ENCODE assay signal across 20 cellular contexts in the genomic region with DNA sequence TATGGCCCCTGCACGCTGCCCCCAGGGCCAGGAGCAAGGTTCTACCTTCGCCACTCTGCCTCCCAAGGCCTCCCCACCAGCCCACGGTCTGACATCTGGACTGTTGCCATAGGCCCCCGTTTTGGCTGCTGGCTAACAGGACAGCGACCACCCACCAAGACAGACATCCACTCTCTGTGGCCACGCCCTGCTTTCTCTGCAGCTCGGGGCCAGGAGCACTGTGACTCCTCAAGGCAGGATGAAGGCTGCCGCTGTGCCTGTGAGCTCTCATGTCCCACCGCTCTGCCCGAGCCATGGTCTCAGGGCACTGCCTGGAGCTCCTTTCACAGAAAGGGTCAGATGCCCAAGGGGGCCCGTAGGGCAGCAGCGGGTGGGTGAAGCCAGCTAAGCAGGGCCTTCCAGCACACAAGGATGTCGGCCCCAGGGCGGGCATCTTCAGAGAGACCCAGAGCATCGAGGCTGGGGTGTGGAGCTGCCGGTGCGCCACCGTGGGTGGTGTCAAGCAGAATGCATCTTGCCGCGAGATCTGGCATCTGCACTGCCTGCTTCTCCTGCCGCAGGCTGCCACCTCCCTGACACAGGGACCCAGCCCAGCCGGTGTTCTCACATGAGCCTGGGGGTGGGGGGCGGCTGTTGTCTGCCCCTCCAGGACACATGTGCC.
A peak's percentile ranks its signal among the peaks of the same experiment; 100 is the strongest.
DNase-seq lines count a peak whose midpoint lies in the region; ATAC-seq, FAIRE-seq and TF ChIP-seq lines count a peak whose summit lies in the region.
"Had no signal": no experiment of that assay in that cellular context is flagged by ENCODE, and none has a peak within 500 bp of the region (broad histone marks: within the 10 kb centered on the region; RNA-seq: fewer than 3 reads in every experiment).

No MANE protein-coding gene starts in this region.

- CTCF ChIA-PET in HepG2 (lab: Yijun Ruan, JAX; ENCODE audit: low intra/inter-chr PET ratio, low total read pairs) (no interaction called here), H1 (lab: Charles Lee; ENCODE audit: partially characterized antibody) (interaction anchor here (0.7 to 1.6 kb wide), 5 partner anchors 10 to 94 kb away, joined by 3 to 6 read pairs (median 3); no protein-coding TSS in a partner anchor)

- H3K18ac ChIP-seq in H1 (ENCODE audit: extremely low read depth, low read length): no peak overlapping the region; the same call in 1 of the 2 replicates

- peaks cover 4% of the 10 kb centered on the region; the same call in 1 of the 2 replicates for H3K23me2 ChIP-seq in H1 (ENCODE audit: low read depth, low read length)

- no peak overlapping the region for H3K27ac Mint-ChIP-seq in activated T-cell treated with anti-CD3 and anti-CD28 coated beads, Interleukin-2, amount 50 U/mL, for 24 hours
- H3K27ac Mint-ChIP-seq: CD8-positive, alpha-beta T cell; HFFc6 had no signal

- H3K14ac ChIP-seq in H1 (ENCODE audit: insufficient read length): no peak overlapping the region

- no peak overlapping the region for H3K9ac ChIP-seq in liver (ENCODE audit: low read depth in 1 of 2, low read length in 2 of 2)
- H3K9ac ChIP-seq in HepG2 (ENCODE audit: insufficient read depth, low read depth, low read length): no peak overlapping the region
- no peak overlapping the region for H3K9ac ChIP-seq in H1 (replicated peaks in 1 of 4; ENCODE audit: extremely low read depth in 1 of 4, low read depth in 3 of 4, low read length in 3 of 4)
- H3K9ac ChIP-seq: BLaER1 treated with 17β-estradiol and CSF1 and Interleukin-3, amounts not matched to agents 10 nM and 100 nM; KMS-11 had no signal

- H3K79me1 ChIP-seq in H1 (ENCODE audit: low read depth, low read length): no peaks in the 10 kb centered on the region

- peaks cover 9% of the 10 kb centered on the region for H3K27me3 Mint-ChIP-seq in activated T-cell treated with anti-CD3 and anti-CD28 coated beads, Interleukin-2, amount 50 U/mL, for 24 hours

- TF ChIP-seq CTCF in liver (IDR thresholded peaks at IDR 0.05; ENCODE audit: low read depth, low read length, missing input control) (no peak), HepG2 (CRISPR knock-in tag; IDR thresholded peaks at IDR 0.05) (no peak), H1 (IDR thresholded peaks at IDR 0.05; ENCODE audit: control extremely low read depth in 1 of 3, insufficient read depth in 1 of 3, low read depth in 1 of 3, low read length in 3 of 3) (no peak), spleen (IDR thresholded peaks at IDR 0.05 in 8 of 11, conservative IDR thresholded peaks at IDR 0.05 in 3 of 11) (no peak)

- H2AK5ac ChIP-seq in H1 (ENCODE audit: low read depth, low read length): no peak overlapping the region

- peaks cover 2% of the 10 kb centered on the region for H3K9me3 Mint-ChIP-seq in activated T-cell treated with anti-CD3 and anti-CD28 coated beads, Interleukin-2, amount 50 U/mL, for 24 hours

- POLR2A ChIA-PET in HepG2 (lab: Yijun Ruan, JAX) (no interaction called here), H1 (lab: Charles Lee; ENCODE audit: partially characterized antibody) (interaction anchor here (1.6 kb wide), 1 partner anchor 122 kb away, joined by 4 read pairs; no protein-coding TSS in a partner anchor)

- peak overlapping the region; percentile 23 to 63 for H3K27ac ChIP-seq in liver (ENCODE audit: low read depth in 1 of 2, low read length in 2 of 2)
- no peak overlapping the region for H3K27ac ChIP-seq in HepG2 (ENCODE audit: extremely low read length, insufficient read depth, low read length)
- H3K27ac ChIP-seq in H1 (ENCODE audit: low read depth, low read length): no peak overlapping the region
- H3K27ac ChIP-seq in mesodermal cell (ENCODE audit: low read depth, low read length, severe bottlenecking): peak overlapping the region; percentile 84
- peak overlapping the region in 4 of 8 donors; percentile 36 to 67 (median 48) for H3K27ac ChIP-seq in spleen
- H3K27ac ChIP-seq: BLaER1 treated with 17β-estradiol and CSF1 and Interleukin-3, amounts not matched to agents 10 nM and 100 nM; KMS-11 had no signal

- ATAC-seq in HepG2: no peak
- no peak for ATAC-seq in HG02678 (IDR thresholded peaks at IDR 0.05; ENCODE audit: unreplicated experiment)
- ATAC-seq: CD8-positive, alpha-beta T cell had no signal

- H3K27me3 ChIP-seq in liver (ENCODE audit: control insufficient read depth in 4 of 4, insufficient read depth in 4 of 4, low read length in 3 of 4): peaks cover 0 to 4% (median 2%) of the 10 kb centered on the region in 4 donors
- peaks cover 6 to 50% of the 10 kb centered on the region in 2 experiments; a peak in 4 of 5 replicates for H3K27me3 ChIP-seq in HepG2 (ENCODE audit: control insufficient read depth in 1 of 2, insufficient read depth in 2 of 2, low read length in 2 of 2)
- no peaks in the 10 kb centered on the region; a peak in 1 of 7 replicates for H3K27me3 ChIP-seq in H1 (replicated peaks in 1 of 4; ENCODE audit: control insufficient read depth in 3 of 4, extremely low read depth in 1 of 4, insufficient read depth in 3 of 4, low read length in 3 of 4)
- peaks cover 0 to 26% (median 0%) of the 10 kb centered on the region in 7 donors for H3K27me3 ChIP-seq in spleen (replicated peaks in 1 of 7)
- H3K27me3 ChIP-seq: BLaER1 treated with 17β-estradiol and CSF1 and Interleukin-3, amounts not matched to agents 10 nM and 100 nM had no signal

- no peak for FAIRE-seq in HepG2 (lab: Jason Lieb, UNC)
- no peak for FAIRE-seq in H1 (lab: Jason Lieb, UNC)

- H2BK120ac ChIP-seq in H1 (replicated peaks; ENCODE audit: low read depth, low read length): no peak overlapping the region

- H3K56ac ChIP-seq in H1 (replicated peaks; ENCODE audit: insufficient read length, low read depth, low read length): no peak overlapping the region

- H4K8ac ChIP-seq in H1 (ENCODE audit: extremely low read depth, insufficient read depth, low read length): 0 out of 2 replicates have a peak overlapping the region, but pooled peaks have one; percentile 65

- H3K36me3 ChIP-seq in liver (ENCODE audit: control insufficient read depth in 4 of 4, insufficient read depth in 3 of 4, low read depth in 1 of 4, low read length in 3 of 4) (no peaks in the 10 kb centered on the region), HepG2 (replicated peaks in 1 of 2; ENCODE audit: control insufficient read depth in 1 of 2, insufficient read depth in 2 of 2, low read length in 2 of 2) (no peaks in the 10 kb centered on the region), H1 (ENCODE audit: control insufficient read depth in 2 of 4, insufficient read depth in 4 of 4, low read length in 3 of 4) (no peaks in the 10 kb centered on the region), mesodermal cell (ENCODE audit: control insufficient read depth, insufficient read depth, low read length) (no peaks in the 10 kb centered on the region), spleen (no peaks in the 10 kb centered on the region)
- H3K36me3 ChIP-seq: BLaER1 treated with 17β-estradiol and CSF1 and Interleukin-3, amounts not matched to agents 10 nM and 100 nM had no signal

- H4K5ac ChIP-seq in H1 (ENCODE audit: insufficient read length, low read depth, low read length): no peak overlapping the region

- no peak for DNase-seq in HepG2 (ENCODE audit: low spot score)
- no peak for DNase-seq in H1 (ENCODE audit: low read depth in 1 of 2, low spot score in 2 of 2)
- peak; percentile 72 for DNase-seq in spleen
- DNase-seq in activated T-cell treated with anti-CD3 and anti-CD28 coated beads, Interleukin-2, amount 50 U/mL, for 24 hours: no peak
- DNase-seq in hepatic stellate cell (ENCODE audit: low spot score): no peak
- DNase-seq: Calu3; CD8-positive, alpha-beta T cell; DMS79 treated with DMSO at 0.1 percent for 48 hours; HFFc6; NCI-H1417; NCI-H187; NCI-H2107; NCI-H226; RPMI8226; SIG-M5 had no signal

- H2BK15ac ChIP-seq in H1 (ENCODE audit: low read length): no peak overlapping the region

- H4K91ac ChIP-seq in H1 (replicated peaks; ENCODE audit: insufficient read length, low read length): no peak overlapping the region

- no peaks in the 10 kb centered on the region for H3K36me3 Mint-ChIP-seq in activated T-cell treated with anti-CD3 and anti-CD28 coated beads, Interleukin-2, amount 50 U/mL, for 24 hours (ENCODE audit: low read depth)
- H3K36me3 Mint-ChIP-seq: CD8-positive, alpha-beta T cell had no signal

- in situ Hi-C loops in HepG2 (cut with HindIII; ENCODE audit: extremely low pct_ligation_motif_present, low pct_unique_long_range_greater_than_20kb): no loop called here

- no peaks in the 10 kb centered on the region for H4K20me1 ChIP-seq in HepG2 (ENCODE audit: insufficient read depth, low read length)
- no peaks in the 10 kb centered on the region for H4K20me1 ChIP-seq in H1 (replicated peaks in 1 of 2; ENCODE audit: control insufficient read depth in 1 of 2, insufficient read depth in 2 of 2, low read length in 2 of 2)
- H4K20me1 ChIP-seq: BLaER1 treated with 17β-estradiol and CSF1 and Interleukin-3, amounts not matched to agents 10 nM and 100 nM had no signal

- no peak overlapping the region for H3K23ac ChIP-seq in H1 (ENCODE audit: insufficient read length)

- 73% methylated on average over 23 of the region's 23 CpGs for WGBS in liver
- 34% methylated on average over 9 of the region's 23 CpGs for WGBS in HepG2 (ENCODE audit: low lambda C conversion rate)
- 86% methylated on average over 23 of the region's 23 CpGs; no CpG with 5 or more reads in 1 of the 2 experiments for WGBS in H1 (ENCODE audit: extremely low coverage in 1 of 2, insufficient coverage in 1 of 2, insufficient read length in 1 of 2, insufficient replicate concordance in 2 of 2, low coverage in 1 of 2, low lambda C conversion rate in 2 of 2, missing lambda C conversion rate in 1 of 2), 2 experiments
- WGBS in mesodermal cell (ENCODE audit: insufficient coverage in 2 of 2), 2 experiments: 85 to 86% methylated on average over 15 to 23 of the region's 23 CpGs
- 76 to 86% (median 78%) methylated on average over 16 to 23 of the region's 23 CpGs for WGBS in spleen, 5 donors

- H2AFZ ChIP-seq in HepG2 (ENCODE audit: low read length) (no peak overlapping the region), H1 (ENCODE audit: low read length) (no peak overlapping the region)

- BruUV-seq in HepG2 (replicated peaks; lab: Mats Ljungman, UMichigan): no TSS peak

- H3K79me2 ChIP-seq in HepG2 (ENCODE audit: insufficient read depth, low read length) (no peaks in the 10 kb centered on the region), H1 (ENCODE audit: control insufficient read depth in 1 of 2, insufficient read depth in 2 of 2, low read length in 2 of 2) (no peaks in the 10 kb centered on the region)

- H3K4me3 Mint-ChIP-seq in activated T-cell treated with anti-CD3 and anti-CD28 coated beads, Interleukin-2, amount 50 U/mL, for 24 hours: no peak overlapping the region
- H3K4me3 Mint-ChIP-seq: CD8-positive, alpha-beta T cell; HFFc6 had no signal

- TF ChIP-seq POLR2A in HepG2 (IDR thresholded peaks at IDR 0.05; ENCODE audit: insufficient read depth in 1 of 2, low read depth in 2 of 2, low read length in 2 of 2): no peak
- TF ChIP-seq POLR2A in H1 (IDR thresholded peaks at IDR 0.05; ENCODE audit: control extremely low read depth in 1 of 2, low read depth in 2 of 2, low read length in 2 of 2): no peak
- no peak for TF ChIP-seq POLR2A in spleen (IDR thresholded peaks at IDR 0.05)

- H3K4me1 Mint-ChIP-seq in activated T-cell treated with anti-CD3 and anti-CD28 coated beads, Interleukin-2, amount 50 U/mL, for 24 hours (ENCODE audit: low read depth): no peaks in the 10 kb centered on the region

- no peaks in the 10 kb centered on the region for H3K4me1 ChIP-seq in liver (ENCODE audit: control insufficient read depth in 4 of 4, insufficient read depth in 4 of 4, low read length in 3 of 4)
- H3K4me1 ChIP-seq in HepG2 (ENCODE audit: insufficient read depth, low read length): no peaks in the 10 kb centered on the region
- H3K4me1 ChIP-seq in H1 (replicated peaks in 1 of 4; ENCODE audit: control insufficient read depth in 3 of 4, insufficient read depth in 4 of 4, low read length in 3 of 4): no peaks in the 10 kb centered on the region
- peaks cover 15% of the 10 kb centered on the region for H3K4me1 ChIP-seq in mesodermal cell (ENCODE audit: control insufficient read depth, insufficient read depth, low read length, poor library complexity, severe bottlenecking)
- peaks cover 0 to 13% (median 4%) of the 10 kb centered on the region in 6 donors for H3K4me1 ChIP-seq in spleen
- H3K4me1 ChIP-seq: BLaER1 treated with 17β-estradiol and CSF1 and Interleukin-3, amounts not matched to agents 10 nM and 100 nM had no signal

- H3K4me2 ChIP-seq in HepG2 (ENCODE audit: low read depth, low read length) (no peak overlapping the region), H1 (ENCODE audit: insufficient read depth in 1 of 2, low read depth in 2 of 2, low read length in 2 of 2) (no peak overlapping the region)
- H3K4me2 ChIP-seq: BLaER1 treated with 17β-estradiol and CSF1 and Interleukin-3, amounts not matched to agents 10 nM and 100 nM; KMS-11 had no signal

- no peak overlapping the region for H2BK20ac ChIP-seq in H1 (ENCODE audit: low read length)

- peaks cover 0 to 2% (median 2%) of the 10 kb centered on the region in 4 donors for H3K9me3 ChIP-seq in liver (ENCODE audit: control insufficient read depth in 4 of 4, low read length in 3 of 4)
- no peaks in the 10 kb centered on the region for H3K9me3 ChIP-seq in HepG2 (ENCODE audit: low read length)
- H3K9me3 ChIP-seq in H1 (ENCODE audit: insufficient read depth in 2 of 2, low read depth in 1 of 2, low read length in 1 of 2): peaks cover 0 to 5% of the 10 kb centered on the region in 2 experiments; a peak in 1 of 4 replicates
- H3K9me3 ChIP-seq in mesodermal cell (ENCODE audit: control insufficient read depth, low read length): no peaks in the 10 kb centered on the region
- peaks cover 0 to 11% (median 9%) of the 10 kb centered on the region in 8 donors for H3K9me3 ChIP-seq in spleen

- no peak overlapping the region for H2BK5ac ChIP-seq in H1 (ENCODE audit: low read depth, low read length)

- TF ChIP-seq EP300 in HepG2 (IDR thresholded peaks at IDR 0.05; ENCODE audit: low read depth in 2 of 2, low read length in 2 of 2) (no peak), HepG2 (CRISPR knock-in tag; IDR thresholded peaks at IDR 0.05; ENCODE audit: borderline replicate concordance) (no peak), H1 (IDR thresholded peaks at IDR 0.05; ENCODE audit: borderline replicate concordance in 1 of 2, low read depth in 2 of 2, low read length in 2 of 2) (no peak)

- TF ChIP-seq RAD21 in liver (IDR thresholded peaks at IDR 0.05): no peak
- no peak for TF ChIP-seq RAD21 in HepG2 (CRISPR knock-in tag; IDR thresholded peaks at IDR 0.05)
- TF ChIP-seq RAD21 in H1 (IDR thresholded peaks at IDR 0.05 in 1 of 2, conservative IDR thresholded peaks at IDR 0.05 in 1 of 2; ENCODE audit: low read depth in 2 of 2, low read length in 2 of 2): no peak

- intact Hi-C loops in HepG2 (cut with micrococcal nuclease; ENCODE audit: unreplicated experiment): no loop called here
- intact Hi-C loops in spleen (cut with DNase I; ENCODE audit: low total_unique reads): no loop called here

- H2BK12ac ChIP-seq in H1 (ENCODE audit: low read depth, low read length): no peak overlapping the region

- H3K4ac ChIP-seq in H1 (replicated peaks; ENCODE audit: insufficient read length, low read depth, low read length): no peak overlapping the region

- H3K4me3 ChIP-seq in liver (ENCODE audit: low read depth in 1 of 3, low read length in 3 of 3) (no peak overlapping the region), HepG2 (replicated peaks in 1 of 3; ENCODE audit: insufficient read depth in 1 of 3, low read depth in 2 of 3, low read length in 3 of 3) (no peak overlapping the region), H1 (ENCODE audit: extremely low read depth in 1 of 4, insufficient read depth in 2 of 4, low read depth in 3 of 4, low read length in 4 of 4) (no peak overlapping the region), mesodermal cell (ENCODE audit: extremely low read depth, insufficient read depth, low read length, poor library complexity, severe bottlenecking) (no peak overlapping the region), spleen (no peak overlapping the region)
- H3K4me3 ChIP-seq: BLaER1 treated with 17β-estradiol and CSF1 and Interleukin-3, amounts not matched to agents 10 nM and 100 nM had no signal

Comparison
In these comparisons a context has a peak if more than half of its experiments do, and no peak if none do; other contexts are left out.
1. H3K27ac ChIP-seq: peak in liver (2 of 2) and mesodermal cell (single experiment); none in HepG2 (single experiment) and H1 (single experiment).